ENCODE assay signal across 14 cellular contexts in genomic region chr10:96168546-96168945, GRCh38. TPM values are rescaled to one million over a fixed set of nuclear protein-coding genes. Genes with fewer than 3 reads are reported as not detected.
A peak's percentile ranks its signal among the peaks of the same experiment; 100 is the strongest.
DNase-seq lines count a peak whose midpoint lies in the region; ATAC-seq lines count a peak whose summit lies in the region.
"Had no signal": no experiment of that assay in that cellular context is flagged by ENCODE, and none has a peak within 500 bp of the region (broad histone marks: within the 10 kb centered on the region; RNA-seq: fewer than 3 reads in every experiment).

No MANE protein-coding gene starts in this region.

- no peak overlapping the region for H3K27ac ChIP-seq in GM23248

- H3K27ac Mint-ChIP-seq in activated CD4-positive, alpha-beta T cell treated with anti-CD3 and anti-CD28 coated beads for 36 hours, result no peak overlapping the region
- H3K27ac Mint-ChIP-seq: CD14-positive monocyte; CD8-positive, alpha-beta T cell had no signal

- H3F3A ChIP-seq in GM23248 (ENCODE audit: insufficient read depth), result no peaks in the 10 kb centered on the region

- WGBS in GM23248 (ENCODE audit: low coverage in 1 of 2, low lambda C conversion rate in 2 of 2, missing lambda C conversion rate in 2 of 2), 2 experiments, result 83 to 100% methylated on average over 1 of the region's 1 CpG

- no peaks in the 10 kb centered on the region for H3K9me2 ChIP-seq in GM23248 (ENCODE audit: insufficient read depth)

- intact Hi-C loops in activated CD4-positive, alpha-beta T cell treated with anti-CD3 and anti-CD28 coated beads for 36 hours (cut with DNase I, micrococcal nuclease), result no loop called here

- H3K4me1 ChIP-seq in GM23248 (ENCODE audit: insufficient read depth), result no peaks in the 10 kb centered on the region

- H3K79me2 ChIP-seq in GM23248 (ENCODE audit: insufficient read depth), result no peaks in the 10 kb centered on the region

- H3K4me3 Mint-ChIP-seq in activated CD4-positive, alpha-beta T cell treated with anti-CD3 and anti-CD28 coated beads for 36 hours, result no peak overlapping the region
- H3K4me3 Mint-ChIP-seq: CD14-positive monocyte; CD8-positive, alpha-beta T cell had no signal

- H3K27me3 Mint-ChIP-seq in activated CD4-positive, alpha-beta T cell treated with anti-CD3 and anti-CD28 coated beads for 36 hours, result no peaks in the 10 kb centered on the region

- CTCF ChIA-PET in activated CD4-positive, alpha-beta T cell treated with anti-CD3 and anti-CD28 coated beads for 36 hours (lab: Charles Lee), result interaction anchor here (2.2 kb wide), 1 partner anchor 152 kb away, joined by 4 read pairs; no protein-coding TSS in a partner anchor

- no peak overlapping the region for H2AFZ ChIP-seq in GM23248

- POLR2A ChIA-PET in activated CD4-positive, alpha-beta T cell treated with anti-CD3 and anti-CD28 coated beads for 36 hours (lab: Charles Lee), result no interaction called here

- H4K20me1 ChIP-seq in GM23248 (ENCODE audit: insufficient read depth), result no peaks in the 10 kb centered on the region

- no peak overlapping the region for H3K4me3 ChIP-seq in GM23248
- H3K4me3 ChIP-seq: GM12878 had no signal

- no peak overlapping the region for H3K9ac ChIP-seq in GM23248

- H3K27me3 ChIP-seq in GM23248 (replicated peaks; ENCODE audit: insufficient read depth), result no peaks in the 10 kb centered on the region

- DNase-seq in GM23248 (peak; percentile 6), LHCN-M2 (ENCODE audit: low read depth) (peak; percentile 50), dedifferentiated amniotic fluid mesenchymal stem cell (ENCODE audit: extremely low spot score) (peak; percentile 6), myocyte (ENCODE audit: low read depth) (peak; percentile 2)
- no peak for DNase-seq in activated CD4-positive, alpha-beta T cell treated with anti-CD3 and anti-CD28 coated beads for 36 hours
- DNase-seq: CD8-positive, alpha-beta T cell; COR-L47; DMS79; HCEC 1CT; KBM-7 had no signal

- no peaks in the 10 kb centered on the region for H3K9me3 ChIP-seq in GM23248 (ENCODE audit: low read depth)

- H3K9me3 Mint-ChIP-seq in activated CD4-positive, alpha-beta T cell treated with anti-CD3 and anti-CD28 coated beads for 36 hours (ENCODE audit: low read depth), result peaks cover 42% of the 10 kb centered on the region

- H3K36me3 ChIP-seq in GM23248 (ENCODE audit: low read depth), result no peaks in the 10 kb centered on the region

- no peaks in the 10 kb centered on the region for H3K4me1 Mint-ChIP-seq in activated CD4-positive, alpha-beta T cell treated with anti-CD3 and anti-CD28 coated beads for 36 hours
- H3K4me1 Mint-ChIP-seq: CD14-positive monocyte had no signal

- peaks cover 6% of the 10 kb centered on the region for H3K36me3 Mint-ChIP-seq in activated CD4-positive, alpha-beta T cell treated with anti-CD3 and anti-CD28 coated beads for 36 hours (ENCODE audit: low read depth)

- no peak overlapping the region for H3K4me2 ChIP-seq in GM23248 (ENCODE audit: unreplicated experiment)

- in situ Hi-C loops in GM23248 (cut with MboI), result no loop called here

- ATAC-seq in HG02840 (IDR thresholded peaks at IDR 0.05; ENCODE audit: low FRiP score, unreplicated experiment) (no peak), HG02938 (IDR thresholded peaks at IDR 0.05; ENCODE audit: unreplicated experiment) (no peak)
- no peak for ATAC-seq in activated CD4-positive, alpha-beta T cell treated with anti-CD3 and anti-CD28 coated beads for 36 hours
- ATAC-seq: CD8-positive, alpha-beta T cell; GM12878 had no signal

RNA-seq across cellular contexts. Expression of gene ZNF518A, which starts 38.4 kb away (rescaled TPM):
- 8.9 and 11.3 TPM in 2 replicates for total RNA-seq in GM23248 (2014; rRNA removed; shearing (Covaris generic))
- 6.2 and 6.8 TPM in 2 replicates for polyA plus RNA-seq in GM23248 (2016; fragmentation: Nextera tagmentation; extraction: Ambion mirVana)
- total RNA-seq in LHCN-M2 (2014; rRNA removed) (9.6 and 10.0 TPM in 2 replicates), myocyte (15.4 and 15.9 TPM in 2 replicates)
- polyA plus RNA-seq in LHCN-M2 (2012), result 1.3 TPM
- 2.1 TPM for polyA plus RNA-seq in myocyte (2012)
- total RNA-seq in activated CD4-positive, alpha-beta T cell treated with anti-CD3 and anti-CD28 coated beads for 36 hours, result 10 to 100 TPM; 13.9 to 14.2 TPM
